ENCODE assay signal across 8 cellular contexts in genomic region chr6:26249959-26250805, GRCh38.
DNase-seq lines count a peak whose midpoint lies in the region; ATAC-seq and TF ChIP-seq lines count a peak whose summit lies in the region.

No MANE protein-coding gene starts in this region.

- DNase-seq in NCI-H2081 treated with DMSO at 0.1 percent for 48 hours (lab: John Stamatoyannopoulos, UW) (peak; percentile 56), left colon (peak; percentile 77 to 83), AML-193 (lab: John Stamatoyannopoulos, UW) (no peak)
- DNase-seq in central memory CD4-positive, alpha-beta T cell, result peak; percentile 79
- DNase-seq in stimulated activated CD4-positive, alpha-beta T cell treated with anti-CD3 and anti-CD28 coated beads, Interleukin-4, amount 100 ng/mL, for 4 hours, result peak; percentile 50 to 68

- H3K27ac ChIP-seq in VCaP, result peak overlapping the region; percentile 98

- ATAC-seq in HG02763 (IDR thresholded peaks at IDR 0.05; ENCODE audit: unreplicated experiment), result peak; percentile 37
- peak; percentile 69 for ATAC-seq in left colon

- H3K4me3 ChIP-seq in GM12875 (ENCODE audit: low read depth, low read length), result peak overlapping the region; percentile 62

- TF ChIP-seq CTCF in GM12875 (IDR thresholded peaks at IDR 0.05; ENCODE audit: borderline replicate concordance, insufficient read depth, low read depth, low read length) (peak; percentile 55), VCaP (conservative IDR thresholded peaks at IDR 0.05) (peak; percentile 77)

- intact Hi-C loops in left colon (cut with DNase I, micrococcal nuclease), result no loop called here

Comparison
In these comparisons a context has a peak if more than half of its experiments do, and no peak if none do; other contexts are left out.
1. DNase-seq: peak in NCI-H2081 treated with DMSO at 0.1 percent for 48 hours (single experiment), central memory CD4-positive, alpha-beta T cell (single experiment), left colon (2 of 2) and stimulated activated CD4-positive, alpha-beta T cell treated with anti-CD3 and anti-CD28 coated beads, Interleukin-4, amount 100 ng/mL, for 4 hours (2 of 2); none in AML-193 (0 of 2).